ENCODE assay signal across 11 cellular contexts in the genomic region with DNA sequence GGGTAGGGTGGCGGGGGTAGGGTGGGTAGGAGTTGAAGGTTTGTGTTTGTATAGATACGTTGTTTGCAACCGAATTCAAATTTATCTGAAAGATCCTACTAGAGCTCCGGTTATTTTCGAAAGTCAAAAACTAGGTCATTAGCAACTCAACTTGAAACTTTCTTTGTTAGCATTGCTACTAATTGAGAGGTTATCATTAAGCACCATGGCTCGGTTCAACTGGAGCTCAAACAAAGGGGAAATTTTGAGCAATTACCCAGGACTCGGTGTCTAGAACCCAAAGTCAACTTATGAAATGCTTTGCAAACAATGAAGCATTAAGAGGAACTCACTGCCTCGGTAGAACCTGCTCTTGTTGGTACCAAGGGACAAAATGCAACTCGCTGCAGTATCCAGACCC.
DNase-seq lines count a peak whose midpoint lies in the region; ATAC-seq and TF ChIP-seq lines count a peak whose summit lies in the region.
"Had no signal": no experiment of that assay in that cellular context is flagged by ENCODE, and none has a peak within 500 bp of the region (broad histone marks: within the 10 kb centered on the region; RNA-seq: fewer than 3 reads in every experiment).

No MANE protein-coding gene starts in this region.

- ATAC-seq in CD4-positive, CD25-positive, alpha-beta regulatory T cell (ENCODE audit: low read depth in 2 of 2) = no peak
- peak; percentile 72 for ATAC-seq in GM18867 (IDR thresholded peaks at IDR 0.05; ENCODE audit: unreplicated experiment)
- peak; percentile 39 for ATAC-seq in HG02588 (IDR thresholded peaks at IDR 0.05; ENCODE audit: unreplicated experiment)
- ATAC-seq in HG03469 (IDR thresholded peaks at IDR 0.05; ENCODE audit: unreplicated experiment) = peak; percentile 53

- H3K27ac Mint-ChIP-seq in CD4-positive, CD25-positive, alpha-beta regulatory T cell = peak overlapping the region in 1 of 3 donors; percentile 90
- no peak overlapping the region for H3K27ac Mint-ChIP-seq in activated CD4-positive, alpha-beta T cell treated with anti-CD3 and anti-CD28 coated beads, Interleukin-2, amount 10 ng/mL, durations not matched to agents 7 days and 5 days

- H3K9me3 ChIP-seq in CD4-positive, CD25-positive, alpha-beta regulatory T cell (ENCODE audit: control insufficient read depth in 2 of 2, low read length in 2 of 2) = no peaks in the 10 kb centered on the region
- no peaks in the 10 kb centered on the region for H3K9me3 ChIP-seq in sigmoid colon
- H3K9me3 ChIP-seq: ascending aorta, Peyer's patch, uterus had no signal

- H3K4me3 Mint-ChIP-seq in CD4-positive, CD25-positive, alpha-beta regulatory T cell = peak overlapping the region; percentile 27 to 74 (median 60)
- H3K4me3 Mint-ChIP-seq in activated CD4-positive, alpha-beta T cell treated with anti-CD3 and anti-CD28 coated beads, Interleukin-2, amount 10 ng/mL, durations not matched to agents 7 days and 5 days = no peak overlapping the region

- peaks cover 0 to 11% (median 4%) of the 10 kb centered on the region in 4 donors for H3K4me1 Mint-ChIP-seq in CD4-positive, CD25-positive, alpha-beta regulatory T cell
- peaks cover 18% of the 10 kb centered on the region for H3K4me1 Mint-ChIP-seq in activated CD4-positive, alpha-beta T cell treated with anti-CD3 and anti-CD28 coated beads, Interleukin-2, amount 10 ng/mL, durations not matched to agents 7 days and 5 days

- TF ChIP-seq EP300 in sigmoid colon (IDR thresholded peaks at IDR 0.05) = no peak

- intact Hi-C loops in sigmoid colon (cut with DNase I) = no loop called here

- peak overlapping the region; percentile 51 for H3K4me3 ChIP-seq in CD4-positive, CD25-positive, alpha-beta regulatory T cell (ENCODE audit: low read depth, low read length)
- no peak overlapping the region for H3K4me3 ChIP-seq in sigmoid colon
- H3K4me3 ChIP-seq: ascending aorta, Peyer's patch, uterus had no signal

- H3K9me3 Mint-ChIP-seq in CD4-positive, CD25-positive, alpha-beta regulatory T cell = peaks cover 0 to 1% (median 0%) of the 10 kb centered on the region in 7 donors
- H3K9me3 Mint-ChIP-seq in activated CD4-positive, alpha-beta T cell treated with anti-CD3 and anti-CD28 coated beads, Interleukin-2, amount 10 ng/mL, durations not matched to agents 7 days and 5 days = no peaks in the 10 kb centered on the region

- CTCF ChIA-PET in activated CD4-positive, alpha-beta T cell treated with anti-CD3 and anti-CD28 coated beads, Interleukin-2, amount 10 ng/mL, durations not matched to agents 7 days and 5 days (lab: Charles Lee) = interaction anchor here (0.6 to 1.4 kb wide), 2 partner anchors 9 to 21 kb away, joined by 3 to 4 read pairs; no protein-coding TSS in a partner anchor

- no peaks in the 10 kb centered on the region for H3K4me1 ChIP-seq in CD4-positive, CD25-positive, alpha-beta regulatory T cell (ENCODE audit: control insufficient read depth, insufficient read depth, low read length, poor library complexity, severe bottlenecking)
- no peaks in the 10 kb centered on the region for H3K4me1 ChIP-seq in sigmoid colon
- H3K4me1 ChIP-seq: ascending aorta, Peyer's patch, uterus had no signal

- H3K36me3 ChIP-seq in CD4-positive, CD25-positive, alpha-beta regulatory T cell (ENCODE audit: control insufficient read depth, insufficient read depth, low read length) = no peaks in the 10 kb centered on the region
- H3K36me3 ChIP-seq in sigmoid colon = no peaks in the 10 kb centered on the region
- H3K36me3 ChIP-seq: ascending aorta, Peyer's patch, uterus had no signal

- no peaks in the 10 kb centered on the region for H3K27me3 ChIP-seq in CD4-positive, CD25-positive, alpha-beta regulatory T cell (ENCODE audit: control insufficient read depth, insufficient read depth, low read length)
- no peaks in the 10 kb centered on the region for H3K27me3 ChIP-seq in sigmoid colon
- H3K27me3 ChIP-seq: ascending aorta, Peyer's patch, uterus had no signal

- in situ Hi-C loops in ACHN (cut with HindIII; ENCODE audit: low pct_ligation_motif_present, low pct_unique_long_range_greater_than_20kb, low sequenced_read_pairs) = no loop called here

- 74 to 81% methylated on average over 9 of the region's 9 CpGs for WGBS in sigmoid colon, 2 donors

- TF ChIP-seq POLR2A in sigmoid colon (IDR thresholded peaks at IDR 0.05) = no peak

- POLR2A ChIA-PET in activated CD4-positive, alpha-beta T cell treated with anti-CD3 and anti-CD28 coated beads, Interleukin-2, amount 10 ng/mL, durations not matched to agents 7 days and 5 days (lab: Charles Lee) = no interaction called here

- H3K27ac ChIP-seq in CD4-positive, CD25-positive, alpha-beta regulatory T cell (ENCODE audit: insufficient read depth, low read length, poor library complexity, severe bottlenecking) = no peak overlapping the region
- H3K27ac ChIP-seq in sigmoid colon = no peak overlapping the region
- H3K27ac ChIP-seq: ascending aorta, Peyer's patch, uterus had no signal

- no peaks in the 10 kb centered on the region for H3K36me3 Mint-ChIP-seq in CD4-positive, CD25-positive, alpha-beta regulatory T cell
- no peaks in the 10 kb centered on the region for H3K36me3 Mint-ChIP-seq in activated CD4-positive, alpha-beta T cell treated with anti-CD3 and anti-CD28 coated beads, Interleukin-2, amount 10 ng/mL, durations not matched to agents 7 days and 5 days (ENCODE audit: low read depth)

- H3K27me3 Mint-ChIP-seq in CD4-positive, CD25-positive, alpha-beta regulatory T cell = peaks cover 6% of the 10 kb centered on the region
- H3K27me3 Mint-ChIP-seq in activated CD4-positive, alpha-beta T cell treated with anti-CD3 and anti-CD28 coated beads, Interleukin-2, amount 10 ng/mL, durations not matched to agents 7 days and 5 days = no peaks in the 10 kb centered on the region

- TF ChIP-seq CTCF in sigmoid colon (IDR thresholded peaks at IDR 0.05) = no peak

- DNase-seq in CD4-positive, CD25-positive, alpha-beta regulatory T cell = no peak
- DNase-seq in COLO829 (ENCODE audit: low spot score) (no peak), ACHN (no peak), sigmoid colon (no peak)
- no peak for DNase-seq in activated CD4-positive, alpha-beta T cell treated with anti-CD3 and anti-CD28 coated beads, Interleukin-2, amount 10 ng/mL, durations not matched to agents 7 days and 5 days
- DNase-seq: Peyer's patch, uterus had no signal

Comparison
In these comparisons a context has a peak if more than half of its experiments do, and no peak if none do; other contexts are left out.
1. ATAC-seq: peak in GM18867 (single experiment), HG02588 (single experiment) and HG03469 (single experiment); none in CD4-positive, CD25-positive, alpha-beta regulatory T cell (0 of 2).